In genomic region chr3:192881159-192881786, GRCh38 we compare ENCODE assay signal across 20 cellular contexts. TPM values are rescaled to one million over a fixed set of nuclear protein-coding genes. Genes with fewer than 3 reads are reported as not detected.
DNase-seq lines count a peak whose midpoint lies in the region; ATAC-seq and TF ChIP-seq lines count a peak whose summit lies in the region.
"Had no signal": no experiment of that assay in that cellular context is flagged by ENCODE, and none has a peak within 500 bp of the region (broad histone marks: within the 10 kb centered on the region; RNA-seq: fewer than 3 reads in every experiment).

No MANE protein-coding gene starts in this region.

- no peak overlapping the region for H2BK5ac ChIP-seq in mesenchymal stem cell (ENCODE audit: low read depth, low read length, poor library complexity, severe bottlenecking)

- in situ Hi-C loops in GM13977 (cut with MboI; ENCODE audit: low pct_unique_long_range_greater_than_20kb, low sequenced_read_pairs, unreplicated experiment) = no loop called here

- no peak overlapping the region for H4K91ac ChIP-seq in mesenchymal stem cell (ENCODE audit: low read length)

- H3K27ac Mint-ChIP-seq in MCF 10A (ENCODE audit: low read depth, unreplicated experiment) = no peak overlapping the region

- H3K9me3 ChIP-seq in mesenchymal stem cell (ENCODE audit: control insufficient read depth, low read length) (no peaks in the 10 kb centered on the region), lower lobe of right lung (no peaks in the 10 kb centered on the region)
- H3K9me3 ChIP-seq: adrenal gland, right lobe of liver, testis had no signal

- BruUV-seq in MCF 10A (replicated peaks; lab: Mats Ljungman, UMichigan) = no TSS peak

- intact Hi-C loops in MCF 10A (cut with micrococcal nuclease) (no loop called here), lower lobe of right lung (cut with DNase I) (no loop called here)

- H3K18ac ChIP-seq in mesenchymal stem cell (ENCODE audit: low read depth in 1 of 2, low read length in 2 of 2) = peak overlapping the region in 1 of 2 experiments; percentile 38

- H2AK5ac ChIP-seq in mesenchymal stem cell (ENCODE audit: low read length, severe bottlenecking) = peak overlapping the region; percentile 98

- no peak overlapping the region for H2BK12ac ChIP-seq in mesenchymal stem cell (ENCODE audit: low read length in 2 of 2)

- DNase-seq in GM13977 (ENCODE audit: low spot score) (peak; percentile 43), mesenchymal stem cell (no peak), MCF 10A (ENCODE audit: unreplicated experiment) (no peak), lower lobe of right lung (no peak)
- DNase-seq: activated CD8-positive, alpha-beta memory T cell treated with anti-CD3 and anti-CD28 coated beads for 24 hours; activated naive CD4-positive, alpha-beta T cell treated with Interleukin-2 at 50 U/mL for 16 hours; activated T-cell treated with anti-CD3 and anti-CD28 coated beads, Interleukin-2, amount 50 U/mL, for 1 hour; adrenal gland; brain microvascular endothelial cell; DND-41; GM23248; kidney; right lobe of liver; stimulated activated naive CD4-positive, alpha-beta T cell treated with Interleukin-2 at 50 U/mL for 16 hours; testis had no signal

- no peak overlapping the region for H2BK120ac ChIP-seq in mesenchymal stem cell (ENCODE audit: low read depth, low read length)

- H3K23ac ChIP-seq in mesenchymal stem cell (ENCODE audit: low read length in 2 of 2) = no peak overlapping the region

- H3K4me1 Mint-ChIP-seq in MCF 10A (ENCODE audit: insufficient read depth, unreplicated experiment) = peaks cover 30% of the 10 kb centered on the region

- no peak overlapping the region for H3K9ac ChIP-seq in mesenchymal stem cell (ENCODE audit: low read length)
- H3K9ac ChIP-seq: GM23248 had no signal

- H3K79me1 ChIP-seq in mesenchymal stem cell (replicated peaks; ENCODE audit: low read length, poor library complexity, severe bottlenecking) = peaks cover 15% of the 10 kb centered on the region

- no peak overlapping the region for H4K8ac ChIP-seq in mesenchymal stem cell (ENCODE audit: low read length)

- no peak overlapping the region for H3K14ac ChIP-seq in mesenchymal stem cell (ENCODE audit: low read length in 2 of 2)

- H3K4me3 Mint-ChIP-seq in MCF 10A (ENCODE audit: unreplicated experiment) = no peak overlapping the region

- no peak overlapping the region for H2AFZ ChIP-seq in mesenchymal stem cell (ENCODE audit: low read depth, low read length)
- H2AFZ ChIP-seq: GM23248 had no signal

- H3K4me2 ChIP-seq in mesenchymal stem cell (ENCODE audit: low read length, poor library complexity, severe bottlenecking) = no peak overlapping the region

- H3K9me3 Mint-ChIP-seq in MCF 10A (ENCODE audit: unreplicated experiment) = no peaks in the 10 kb centered on the region

- H3K27me3 Mint-ChIP-seq in MCF 10A (ENCODE audit: insufficient read depth, unreplicated experiment) = no peaks in the 10 kb centered on the region

- POLR2A ChIA-PET in MCF 10A (lab: Yijun Ruan, JAX) = interaction anchor here (0.6 kb wide), 1 partner anchor 459 kb away, joined by 3 read pairs; no protein-coding TSS in a partner anchor

- CTCF ChIA-PET in MCF 10A (lab: Yijun Ruan, JAX) = interaction anchor here (0.9 to 1.0 kb wide), 2 partner anchors 33 to 36 kb away, joined by 3 read pairs; partner anchors contain the start of gene MB21D2

- peak; percentile 58 for ATAC-seq in GM21576 (IDR thresholded peaks at IDR 0.05; ENCODE audit: unreplicated experiment)
- peak; percentile 71 for ATAC-seq in HG03432 (IDR thresholded peaks at IDR 0.05; ENCODE audit: unreplicated experiment)
- ATAC-seq in GM18907 (IDR thresholded peaks at IDR 0.05; ENCODE audit: unreplicated experiment) = no peak
- ATAC-seq in HG03521 (IDR thresholded peaks at IDR 0.05; ENCODE audit: unreplicated experiment) = no peak
- no peak for ATAC-seq in lower lobe of right lung
- ATAC-seq: right lobe of liver had no signal

- H3K27ac ChIP-seq in mesenchymal stem cell (ENCODE audit: low read length, poor library complexity, severe bottlenecking) (no peak overlapping the region), lower lobe of right lung (no peak overlapping the region)
- H3K27ac ChIP-seq: adrenal gland, brain microvascular endothelial cell, C4-2B, GM23248, right lobe of liver, testis had no signal

- no peaks in the 10 kb centered on the region for H3K36me3 Mint-ChIP-seq in MCF 10A (ENCODE audit: insufficient read depth, unreplicated experiment)

- WGBS in mesenchymal stem cell = 83% methylated on average over 7 of the region's 7 CpGs

- TF ChIP-seq CTCF in GM13977 (IDR thresholded peaks at IDR 0.05; ENCODE audit: extremely low read depth, insufficient read depth, missing control alignments) = no peak
- TF ChIP-seq CTCF in MCF 10A (IDR thresholded peaks at IDR 0.05; ENCODE audit: unreplicated experiment) = no peak
- no peak for TF ChIP-seq CTCF in lower lobe of right lung (IDR thresholded peaks at IDR 0.05)

- no peak overlapping the region for H3K4me3 ChIP-seq in mesenchymal stem cell (ENCODE audit: insufficient read depth in 1 of 2, low read depth in 1 of 2, low read length in 2 of 2)
- no peak overlapping the region for H3K4me3 ChIP-seq in lower lobe of right lung
- H3K4me3 ChIP-seq: adrenal gland, GM23248, right lobe of liver, testis had no signal

- H3K36me3 ChIP-seq in mesenchymal stem cell (ENCODE audit: control insufficient read depth in 1 of 2, insufficient read depth in 2 of 2, low read depth in 1 of 2, low read length in 2 of 2) = no peaks in the 10 kb centered on the region
- H3K36me3 ChIP-seq in lower lobe of right lung = no peaks in the 10 kb centered on the region
- H3K36me3 ChIP-seq: adrenal gland, brain microvascular endothelial cell, right lobe of liver had no signal

- H3K4ac ChIP-seq in mesenchymal stem cell (ENCODE audit: low read depth in 1 of 2, low read length in 2 of 2) = peak overlapping the region in 1 of 2 experiments; percentile 49

- H3K4me1 ChIP-seq in mesenchymal stem cell (ENCODE audit: control insufficient read depth, insufficient read depth, low read depth, low read length) = peaks cover 14% of the 10 kb centered on the region
- peaks cover under 1% of the 10 kb centered on the region for H3K4me1 ChIP-seq in lower lobe of right lung
- H3K4me1 ChIP-seq: right lobe of liver had no signal

- no peak overlapping the region for H2BK15ac ChIP-seq in mesenchymal stem cell (ENCODE audit: low read depth, poor library complexity, severe bottlenecking)

- no peaks in the 10 kb centered on the region for H3K27me3 ChIP-seq in mesenchymal stem cell (ENCODE audit: control insufficient read depth in 1 of 2, insufficient read depth in 1 of 2, low read length in 2 of 2)
- H3K27me3 ChIP-seq in lower lobe of right lung (ENCODE audit: low read depth) = no peaks in the 10 kb centered on the region
- H3K27me3 ChIP-seq: adrenal gland, brain microvascular endothelial cell, right lobe of liver, testis had no signal

RNA-seq across cellular contexts. Expression of gene MB21D2, which starts 36.4 kb away (rescaled TPM):
- polyA plus RNA-seq in mesenchymal stem cell (2013, experiment 1 of 2) = 4.7 TPM
- 4.6 TPM for polyA plus RNA-seq in mesenchymal stem cell (2013, experiment 2 of 2)
- total RNA-seq in MCF 10A (2022) (3.6 and 4.4 TPM in 2 replicates), lower lobe of right lung (5.0 TPM)

Comparison
In these comparisons a context has a peak if more than half of its experiments do, and no peak if none do; other contexts are left out.
1. ATAC-seq: peak in GM21576 (single experiment) and HG03432 (single experiment); none in GM18907 (single experiment), HG03521 (single experiment) and lower lobe of right lung (0 of 2).